ENCODE assay signal across 15 cellular contexts in genomic region chr19:32401992-32402391, GRCh38. TPM values are rescaled to one million over a fixed set of nuclear protein-coding genes. Genes with fewer than 3 reads are reported as not detected.
A peak's percentile ranks its signal among the peaks of the same experiment; 100 is the strongest.
DNase-seq lines count a peak whose midpoint lies in the region; ATAC-seq and TF ChIP-seq lines count a peak whose summit lies in the region.
"Had no signal": no experiment of that assay in that cellular context is flagged by ENCODE, and none has a peak within 500 bp of the region (broad histone marks: within the 10 kb centered on the region; RNA-seq: fewer than 3 reads in every experiment).

No MANE protein-coding gene starts in this region.

- BruUV-seq in IMR-90 (replicated peaks; lab: Mats Ljungman, UMichigan), result no TSS peak

- H3K27ac Mint-ChIP-seq in activated naive CD4-positive, alpha-beta T cell treated with anti-CD3 and anti-CD28 coated beads for 36 hours, result peak overlapping the region; percentile 17
- no peak overlapping the region for H3K27ac Mint-ChIP-seq in activated naive CD4-positive, alpha-beta T cell treated with anti-CD3 and anti-CD28 coated beads, Interleukin-2, amount 10 ng/mL, durations not matched to agents 7 days and 5 days
- H3K27ac Mint-ChIP-seq in immature natural killer cell, result peak overlapping the region in 4 of 6 donors; percentile 7 to 61 (median 31)
- peak overlapping the region; percentile 36 for H3K27ac Mint-ChIP-seq in type B pancreatic cell
- H3K27ac Mint-ChIP-seq: B cell; CD4-positive, alpha-beta memory T cell had no signal

- H3K36me3 Mint-ChIP-seq in activated naive CD4-positive, alpha-beta T cell treated with anti-CD3 and anti-CD28 coated beads for 36 hours (ENCODE audit: low read depth), result peaks cover 2% of the 10 kb centered on the region
- no peaks in the 10 kb centered on the region for H3K36me3 Mint-ChIP-seq in activated naive CD4-positive, alpha-beta T cell treated with anti-CD3 and anti-CD28 coated beads, Interleukin-2, amount 10 ng/mL, durations not matched to agents 7 days and 5 days
- no peaks in the 10 kb centered on the region for H3K36me3 Mint-ChIP-seq in immature natural killer cell
- no peaks in the 10 kb centered on the region for H3K36me3 Mint-ChIP-seq in type B pancreatic cell

- no peak overlapping the region for H3K56ac ChIP-seq in IMR-90 (ENCODE audit: extremely low read depth, insufficient read depth, low read length)

- TF ChIP-seq RAD21 in IMR-90 (IDR thresholded peaks at IDR 0.05; ENCODE audit: low read length), result no peak

- no peak overlapping the region for H2BK5ac ChIP-seq in IMR-90 (ENCODE audit: low read depth, low read length, poor library complexity, severe bottlenecking)

- no peak overlapping the region for H3K27ac ChIP-seq in IMR-90 (ENCODE audit: insufficient read depth, low read length)

- intact Hi-C loops in activated naive CD4-positive, alpha-beta T cell treated with anti-CD3 and anti-CD28 coated beads for 36 hours (cut with micrococcal nuclease), result loop anchor here (10.0 kb wide), 1 partner anchor 1187 kb away; no protein-coding TSS in a partner anchor
- intact Hi-C loops in IMR-90 (cut with micrococcal nuclease), result no loop called here

- TF ChIP-seq POLR2A in IMR-90 (IDR thresholded peaks at IDR 0.05; ENCODE audit: low read depth, low read length), result no peak

- H3K4me1 ChIP-seq in IMR-90 (ENCODE audit: control insufficient read depth, insufficient read depth, low read length), result peaks cover 11% of the 10 kb centered on the region

- WGBS in IMR-90 (ENCODE audit: extremely low coverage in 2 of 2, insufficient read length in 1 of 2), 2 experiments, result 86% methylated on average over 1 of the region's 1 CpG; no CpG with 5 or more reads in 1 of the 2 experiments

- no peak overlapping the region for H3K9ac ChIP-seq in IMR-90 (ENCODE audit: low read depth, low read length)

- no peak overlapping the region for H3K23ac ChIP-seq in IMR-90 (ENCODE audit: low read depth, low read length)

- H3K4me3 Mint-ChIP-seq in activated naive CD4-positive, alpha-beta T cell treated with anti-CD3 and anti-CD28 coated beads for 36 hours, result no peak overlapping the region
- no peak overlapping the region for H3K4me3 Mint-ChIP-seq in activated naive CD4-positive, alpha-beta T cell treated with anti-CD3 and anti-CD28 coated beads, Interleukin-2, amount 10 ng/mL, durations not matched to agents 7 days and 5 days
- H3K4me3 Mint-ChIP-seq in immature natural killer cell (peak overlapping the region in 1 of 5 donors; percentile 47), type B pancreatic cell (peak overlapping the region; percentile 53)
- H3K4me3 Mint-ChIP-seq: B cell had no signal

- H2BK120ac ChIP-seq in IMR-90 (ENCODE audit: low read depth, low read length), result no peak overlapping the region

- H2BK20ac ChIP-seq in IMR-90 (ENCODE audit: low read depth, low read length), result no peak overlapping the region

- TF ChIP-seq CTCF in IMR-90 (conservative IDR thresholded peaks at IDR 0.05; ENCODE audit: low read depth, low read length), result no peak
- TF ChIP-seq CTCF in type B pancreatic cell (conservative IDR thresholded peaks at IDR 0.05), result no peak

- no peaks in the 10 kb centered on the region for H3K9me3 Mint-ChIP-seq in activated naive CD4-positive, alpha-beta T cell treated with anti-CD3 and anti-CD28 coated beads for 36 hours
- no peaks in the 10 kb centered on the region for H3K9me3 Mint-ChIP-seq in activated naive CD4-positive, alpha-beta T cell treated with anti-CD3 and anti-CD28 coated beads, Interleukin-2, amount 10 ng/mL, durations not matched to agents 7 days and 5 days
- H3K9me3 Mint-ChIP-seq in immature natural killer cell, result no peaks in the 10 kb centered on the region
- H3K9me3 Mint-ChIP-seq in type B pancreatic cell, result no peaks in the 10 kb centered on the region
- H3K9me3 Mint-ChIP-seq: CD4-positive, alpha-beta memory T cell had no signal

- ATAC-seq in IMR-90 (ENCODE audit: low read depth) (no peak), GM21390 (IDR thresholded peaks at IDR 0.05; ENCODE audit: unreplicated experiment) (no peak)

- no peak overlapping the region for H3K4me3 ChIP-seq in IMR-90 (ENCODE audit: insufficient read depth, low read depth, low read length)

- 0 out of 2 replicates have a peak overlapping the region, but pooled peaks have one; percentile 40 for H2AK5ac ChIP-seq in IMR-90 (ENCODE audit: low read depth, low read length)

- no peak overlapping the region for H4K5ac ChIP-seq in IMR-90 (ENCODE audit: low read depth, low read length)

- no peaks in the 10 kb centered on the region for H3K27me3 Mint-ChIP-seq in activated naive CD4-positive, alpha-beta T cell treated with anti-CD3 and anti-CD28 coated beads for 36 hours (ENCODE audit: low read depth)
- H3K27me3 Mint-ChIP-seq in activated naive CD4-positive, alpha-beta T cell treated with anti-CD3 and anti-CD28 coated beads, Interleukin-2, amount 10 ng/mL, durations not matched to agents 7 days and 5 days, result no peaks in the 10 kb centered on the region
- H3K27me3 Mint-ChIP-seq in immature natural killer cell (ENCODE audit: low read depth in 3 of 3), result peaks cover 0 to 5% (median 4%) of the 10 kb centered on the region in 3 donors
- H3K27me3 Mint-ChIP-seq in type B pancreatic cell, result no peaks in the 10 kb centered on the region
- H3K27me3 Mint-ChIP-seq: B cell; CD4-positive, alpha-beta memory T cell had no signal

- no peaks in the 10 kb centered on the region for H3K27me3 ChIP-seq in IMR-90 (ENCODE audit: control insufficient read depth, insufficient read depth, low read length)

- CTCF ChIA-PET in activated naive CD4-positive, alpha-beta T cell treated with anti-CD3 and anti-CD28 coated beads for 36 hours (lab: Charles Lee), result no interaction called here
- CTCF ChIA-PET in activated naive CD4-positive, alpha-beta T cell treated with anti-CD3 and anti-CD28 coated beads, Interleukin-2, amount 10 ng/mL, durations not matched to agents 7 days and 5 days (lab: Charles Lee), result no interaction called here
- CTCF ChIA-PET in IMR-90 (lab: Yijun Ruan, JAX), result no interaction called here

- H3K4me1 Mint-ChIP-seq in activated naive CD4-positive, alpha-beta T cell treated with anti-CD3 and anti-CD28 coated beads for 36 hours (ENCODE audit: low read depth), result peaks cover 19% of the 10 kb centered on the region
- H3K4me1 Mint-ChIP-seq in activated naive CD4-positive, alpha-beta T cell treated with anti-CD3 and anti-CD28 coated beads, Interleukin-2, amount 10 ng/mL, durations not matched to agents 7 days and 5 days, result peaks cover 27% of the 10 kb centered on the region
- peaks cover 17 to 22% of the 10 kb centered on the region in 2 donors for H3K4me1 Mint-ChIP-seq in immature natural killer cell
- peaks cover 26% of the 10 kb centered on the region for H3K4me1 Mint-ChIP-seq in type B pancreatic cell (ENCODE audit: unreplicated experiment)

- no peak overlapping the region for H4K8ac ChIP-seq in IMR-90 (ENCODE audit: low read depth in 2 of 2, low read length in 2 of 2)

- no peaks in the 10 kb centered on the region for H3K36me3 ChIP-seq in IMR-90 (ENCODE audit: control insufficient read depth, insufficient read depth, low read length)

- no peak for DNase-seq in activated naive CD4-positive, alpha-beta T cell treated with anti-CD3 and anti-CD28 coated beads for 36 hours
- DNase-seq in activated naive CD4-positive, alpha-beta T cell treated with anti-CD3 and anti-CD28 coated beads, Interleukin-2, amount 10 ng/mL, durations not matched to agents 7 days and 5 days, result no peak
- DNase-seq in IMR-90 (no peak), immature natural killer cell (no peak), type B pancreatic cell (ENCODE audit: extremely low spot score, unreplicated experiment) (no peak), cerebellar nuclear complex (lab: John Stamatoyannopoulos, UW) (no peak)
- DNase-seq: C1 segment of cervical spinal cord; CD4-positive, alpha-beta memory T cell; COR-L47; DMS153; DMS79 treated with DMSO at 0.1 percent for 48 hours; EL; HCEC 1CT had no signal

- H4K20me1 ChIP-seq in IMR-90 (ENCODE audit: insufficient read depth, low read length), result no peaks in the 10 kb centered on the region

- H3K4me2 ChIP-seq in IMR-90 (ENCODE audit: low read depth, low read length), result no peak overlapping the region

- H4K91ac ChIP-seq in IMR-90 (ENCODE audit: insufficient read depth, low read depth, low read length), result no peak overlapping the region

- no peak overlapping the region for H3K18ac ChIP-seq in IMR-90 (ENCODE audit: low read depth, low read length)

- no peak overlapping the region for H3K4ac ChIP-seq in IMR-90 (ENCODE audit: low read depth, low read length)

- H3K79me1 ChIP-seq in IMR-90 (ENCODE audit: low read depth in 1 of 2, low read length in 2 of 2), result peaks cover 26 to 40% of the 10 kb centered on the region in 2 experiments

- dilution Hi-C loops in IMR-90 (cut with HindIII; ENCODE audit: low sequenced_read_pairs, unreplicated experiment), result no loop called here

- POLR2A ChIA-PET in IMR-90 (lab: Charles Lee; ENCODE audit: unreplicated experiment), result no interaction called here

- no peaks in the 10 kb centered on the region for H3K9me3 ChIP-seq in IMR-90 (ENCODE audit: control insufficient read depth, insufficient read depth, low read length)

- in situ Hi-C loops in IMR-90 (cut with MboI; ENCODE audit: low sequenced_read_pairs), result no loop called here

- no peak overlapping the region for H2BK15ac ChIP-seq in IMR-90 (ENCODE audit: low read depth, low read length)

- no peak overlapping the region for H2AK9ac ChIP-seq in IMR-90 (replicated peaks; ENCODE audit: low read depth, low read length, poor library complexity)

- no peak overlapping the region for H3K14ac ChIP-seq in IMR-90 (replicated peaks; ENCODE audit: low read depth, low read length)

- H3K9me1 ChIP-seq in IMR-90 (ENCODE audit: insufficient read depth, low read length), result peaks cover 6% of the 10 kb centered on the region; the same call in 1 of the 2 replicates

- H2AFZ ChIP-seq in IMR-90 (replicated peaks; ENCODE audit: low read length, poor library complexity), result no peak overlapping the region

TF ChIP-seq in IMR-90, 13 proteins besides CTCF, POLR2A, EP300 and RAD21 (continues in another document):
- TF ChIP-seq CEBPB (IDR thresholded peaks at IDR 0.05; ENCODE audit: low read depth, low read length), result no peak

RNA-seq across cellular contexts. Expression of gene DPY19L3, which starts 3.6 kb away (rescaled TPM):
- total RNA-seq in activated naive CD4-positive, alpha-beta T cell treated with anti-CD3 and anti-CD28 coated beads for 36 hours, result 10 to 100 TPM; 11.1 to 11.5 TPM
- total RNA-seq in IMR-90 (2012; rRNA removed), result 29.6 and 36.4 TPM in 2 replicates
- 33.2 and 36.5 TPM in 2 replicates for polyA plus RNA-seq in IMR-90 (2012; rRNA removed)
- 23.2 and 23.4 TPM in 2 replicates for polyA plus RNA-seq in IMR-90 (2012; cell fraction: cytosol; rRNA removed)
- polyA plus RNA-seq in IMR-90 (2012; cell fraction: nucleus; rRNA removed; ENCODE audit: low replicate concordance), result 125 and 193 TPM in 2 replicates
- 10 to 100 TPM in 1 of 3 donors, 1 to 10 TPM in 2; 1.3 to 11.6 (median 5.6) TPM for polyA plus RNA-seq in immature natural killer cell
- total RNA-seq in type B pancreatic cell (ENCODE audit: low replicate concordance), result 25.5 and 75.2 TPM in 2 replicates

RNA-seq across cellular contexts. Expression of gene ZNF507, which starts 56.6 kb away (rescaled TPM):
- total RNA-seq in activated naive CD4-positive, alpha-beta T cell treated with anti-CD3 and anti-CD28 coated beads for 36 hours, result 10 to 100 TPM; 21.4 to 21.5 TPM
- total RNA-seq in IMR-90 (2012; rRNA removed), result 15.0 and 19.9 TPM in 2 replicates
- 8.4 and 9.6 TPM in 2 replicates for polyA plus RNA-seq in IMR-90 (2012; rRNA removed)
- polyA plus RNA-seq in IMR-90 (2012; cell fraction: cytosol; rRNA removed), result 1.7 and 2.7 TPM in 2 replicates
- polyA plus RNA-seq in IMR-90 (2012; cell fraction: nucleus; rRNA removed; ENCODE audit: low replicate concordance), result 1.6 and 15.2 TPM in 2 replicates
- polyA plus RNA-seq in immature natural killer cell, result 1 to 10 TPM; 3.7 to 6.5 (median 5.0) TPM
- total RNA-seq in type B pancreatic cell (ENCODE audit: low replicate concordance), result 22.4 and 32.5 TPM in 2 replicates
